Comparison of ENCODE assay signal across 9 cellular contexts in the genomic region with DNA sequence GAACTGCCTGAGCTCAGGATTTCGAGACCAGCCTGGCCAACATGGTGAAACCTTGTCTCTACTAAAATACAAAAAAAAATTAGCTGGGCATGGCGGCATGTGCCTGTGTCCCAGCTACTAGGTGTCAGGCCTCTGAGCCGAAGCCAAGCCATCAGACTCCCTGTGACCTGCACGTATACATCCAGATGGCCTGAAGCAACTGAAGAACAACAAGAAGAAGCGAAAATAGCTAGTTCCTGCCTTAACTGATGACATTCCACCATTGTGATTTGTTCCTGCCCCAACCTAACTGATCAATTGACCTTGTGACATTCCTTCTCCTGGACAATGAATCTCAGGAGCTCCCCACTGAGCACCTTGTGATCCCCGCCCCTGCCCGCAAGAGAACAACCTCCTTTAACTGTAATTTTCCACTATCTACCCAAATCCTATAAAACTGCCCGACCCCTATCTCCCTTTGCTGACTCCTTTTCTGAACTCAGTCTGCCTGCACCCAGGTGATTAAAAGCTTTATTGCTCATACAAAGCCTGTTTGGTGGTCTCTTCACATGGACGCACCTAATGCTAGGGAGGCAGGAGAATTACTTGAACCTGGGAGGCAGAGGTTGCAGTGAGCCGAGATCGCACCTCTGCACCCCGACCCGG. TPM values are rescaled to one million over a fixed set of nuclear protein-coding genes. Genes with fewer than 3 reads are reported as not detected.
DNase-seq lines count a peak whose midpoint lies in the region; ATAC-seq and TF ChIP-seq lines count a peak whose summit lies in the region.
"Not testable (repeated sequence)": the region's sequence is repeated elsewhere in the genome, so short reads cannot be mapped to it uniquely, and the experiment has no call there.
"Had no signal": no experiment of that assay in that cellular context is flagged by ENCODE, and none has a peak within 500 bp of the region (broad histone marks: within the 10 kb centered on the region; RNA-seq: fewer than 3 reads in every experiment).

No MANE protein-coding gene starts in this region.

- peaks cover 0 to 57% (median 26%) of the 10 kb centered on the region in 11 experiments; a peak in 12 of 22 replicates for H4K20me1 ChIP-seq in BLaER1 treated with 17β-estradiol and CSF1 and Interleukin-3, amounts not matched to agents 10 nM and 100 nM
- not testable (repeated sequence) for H4K20me1 ChIP-seq in HCT116 (ENCODE audit: insufficient read depth); PC-9 (ENCODE audit: insufficient read depth)

- TF ChIP-seq CTCF in HCT116 (IDR thresholded peaks at IDR 0.05 in 2 of 3, conservative IDR thresholded peaks at IDR 0.05 in 1 of 3; ENCODE audit: borderline replicate concordance in 1 of 3, insufficient read depth in 1 of 3, low read depth in 2 of 3, low read length in 2 of 3); PC-9 (conservative IDR thresholded peaks at IDR 0.05); endodermal cell (conservative IDR thresholded peaks at IDR 0.05); neural crest cell (conservative IDR thresholded peaks at IDR 0.05): not testable (repeated sequence)

- H3K4me2 ChIP-seq in BLaER1 treated with 17β-estradiol and CSF1 and Interleukin-3, amounts not matched to agents 10 nM and 100 nM: peak overlapping the region; percentile 73 to 93 (median 78); a peak in 21 of 22 replicates
- not testable (repeated sequence) for H3K4me2 ChIP-seq in HCT116 (ENCODE audit: low read length); PC-9

- intact Hi-C loops in HCT116 (cut with micrococcal nuclease): loop anchor here (10.0 kb wide), 3 partner anchors 93 to 333 kb away; a partner anchor contains a TSS
- intact Hi-C loops in PC-9 (cut with micrococcal nuclease; ENCODE audit: unreplicated experiment): not testable (repeated sequence)

- peak overlapping the region; percentile 70 to 100 (median 86); a peak in 16 of 20 replicates for H3K4me3 ChIP-seq in BLaER1 treated with 17β-estradiol and CSF1 and Interleukin-3, amounts not matched to agents 10 nM and 100 nM
- H3K4me3 ChIP-seq in HCT116 (replicated peaks in 1 of 2; ENCODE audit: low read depth in 1 of 2, low read length in 2 of 2): not testable (repeated sequence)
- H3K4me3 ChIP-seq in PC-9 (peak overlapping the region; percentile 78; the same call in 1 of the 2 replicates), endodermal cell (ENCODE audit: low read length) (peak overlapping the region; percentile 99)

- peaks cover 28% of the 10 kb centered on the region for H3K9me3 Mint-ChIP-seq in activated CD8-positive, alpha-beta T cell treated with anti-CD3 and anti-CD28 coated beads, Interleukin-2, amount 10 ng/mL, durations not matched to agents 7 days and 5 days (ENCODE audit: insufficient read depth)
- peaks cover 16% of the 10 kb centered on the region for H3K9me3 Mint-ChIP-seq in activated naive CD8-positive, alpha-beta T cell treated with anti-CD3 and anti-CD28 coated beads, Interleukin-2, amount 10 ng/mL, durations not matched to agents 7 days and 5 days
- H3K9me3 Mint-ChIP-seq in endodermal cell (peaks cover 52% of the 10 kb centered on the region), neural crest cell (peaks cover 22% of the 10 kb centered on the region)
- H3K9me3 Mint-ChIP-seq in immature natural killer cell: not testable (repeated sequence)

- 45 to 70% methylated on average over 8 to 10 of the region's 13 CpGs for WGBS in endodermal cell (ENCODE audit: insufficient coverage in 1 of 2, insufficient read length in 1 of 2), 2 experiments

- peaks cover 53 to 66% (median 64%) of the 10 kb centered on the region in 11 experiments for H3K9me3 ChIP-seq in BLaER1 treated with 17β-estradiol and CSF1 and Interleukin-3, amounts not matched to agents 10 nM and 100 nM (replicated peaks in 1 of 11)
- H3K9me3 ChIP-seq in HCT116 (ENCODE audit: control insufficient read depth in 1 of 2, insufficient read depth in 1 of 2, low read depth in 1 of 2, low read length in 2 of 2) (peaks cover 12 to 16% of the 10 kb centered on the region in 2 experiments; a peak in 3 of 4 replicates), PC-9 (ENCODE audit: insufficient read depth, low read depth) (peaks cover 61% of the 10 kb centered on the region), endodermal cell (ENCODE audit: control insufficient read depth, low read length) (peaks cover 44% of the 10 kb centered on the region)

- CTCF ChIA-PET in HCT116 (lab: Charles Lee); PC-9 (lab: Charles Lee): not testable (repeated sequence)
- CTCF ChIA-PET in activated CD8-positive, alpha-beta T cell treated with anti-CD3 and anti-CD28 coated beads, Interleukin-2, amount 10 ng/mL, durations not matched to agents 7 days and 5 days (lab: Charles Lee): interaction anchor here (1.1 kb wide), 1 partner anchor 44 kb away, joined by 4 read pairs; no protein-coding TSS in a partner anchor

- H3K79me2 ChIP-seq in HCT116 (ENCODE audit: insufficient read depth, low read length) (peaks cover 72% of the 10 kb centered on the region), PC-9 (ENCODE audit: low read depth) (peaks cover 75% of the 10 kb centered on the region)

- TF ChIP-seq POLR2A in HCT116 (IDR thresholded peaks at IDR 0.05; ENCODE audit: borderline replicate concordance, extremely low read depth, insufficient read depth, insufficient read length): not testable (repeated sequence)

- not testable (repeated sequence) for TF ChIP-seq RAD21 in HCT116 (IDR thresholded peaks at IDR 0.05; ENCODE audit: low read depth)

- TSS peak; percentile 19 for BruUV-seq in HCT116 (replicated peaks; lab: Mats Ljungman, UMichigan)
- BruUV-seq in PC-9 (replicated peaks; lab: Mats Ljungman, UMichigan): not testable (repeated sequence)

- H3K27me3 Mint-ChIP-seq in activated CD8-positive, alpha-beta T cell treated with anti-CD3 and anti-CD28 coated beads, Interleukin-2, amount 10 ng/mL, durations not matched to agents 7 days and 5 days (ENCODE audit: low read depth); activated naive CD8-positive, alpha-beta T cell treated with anti-CD3 and anti-CD28 coated beads, Interleukin-2, amount 10 ng/mL, durations not matched to agents 7 days and 5 days; endodermal cell (ENCODE audit: insufficient read depth); neural crest cell (ENCODE audit: low read depth): not testable (repeated sequence)
- peaks cover 5 to 17% (median 12%) of the 10 kb centered on the region in 3 donors for H3K27me3 Mint-ChIP-seq in immature natural killer cell (ENCODE audit: low read depth in 3 of 3)

- RAD21 ChIA-PET in HCT116 (lab: Charles Lee; ENCODE audit: low non-redundant PET in 1 of 2, low total read pairs in 2 of 2, uncharacterized antibody in 2 of 2, unreplicated experiment in 2 of 2): not testable (repeated sequence)

- H3K27me3 ChIP-seq in BLaER1 treated with 17β-estradiol and CSF1 and Interleukin-3, amounts not matched to agents 10 nM and 100 nM; HCT116 (ENCODE audit: insufficient read depth, low read length); PC-9 (ENCODE audit: insufficient read depth, low read depth); endodermal cell (ENCODE audit: control insufficient read depth, insufficient read depth, low read length, poor library complexity, severe bottlenecking): not testable (repeated sequence)

- H3K4me3 Mint-ChIP-seq in activated CD8-positive, alpha-beta T cell treated with anti-CD3 and anti-CD28 coated beads, Interleukin-2, amount 10 ng/mL, durations not matched to agents 7 days and 5 days: peak overlapping the region; percentile 60
- H3K4me3 Mint-ChIP-seq in activated naive CD8-positive, alpha-beta T cell treated with anti-CD3 and anti-CD28 coated beads, Interleukin-2, amount 10 ng/mL, durations not matched to agents 7 days and 5 days: peak overlapping the region; percentile 65
- H3K4me3 Mint-ChIP-seq in endodermal cell (peak overlapping the region; percentile 96), immature natural killer cell (peak overlapping the region; percentile 68 to 81 (median 72)), neural crest cell (peak overlapping the region; percentile 91)

- POLR2A ChIA-PET in HCT116 (lab: Charles Lee): interaction anchor here (0.6 kb wide), 1 partner anchor 516 kb away, joined by 3 read pairs; no protein-coding TSS in a partner anchor
- POLR2A ChIA-PET in PC-9 (lab: Charles Lee; ENCODE audit: unreplicated experiment): not testable (repeated sequence)
- POLR2A ChIA-PET in activated CD8-positive, alpha-beta T cell treated with anti-CD3 and anti-CD28 coated beads, Interleukin-2, amount 10 ng/mL, durations not matched to agents 7 days and 5 days (lab: Charles Lee): interaction anchor here (0.6 to 1.4 kb wide), 2 partner anchors 20 to 147 kb away, joined by 3 to 4 read pairs; a partner anchor contains a TSS
- POLR2A ChIA-PET in activated naive CD8-positive, alpha-beta T cell treated with anti-CD3 and anti-CD28 coated beads, Interleukin-2, amount 10 ng/mL, durations not matched to agents 7 days and 5 days (lab: Charles Lee): interaction anchor here (0.6 kb wide), 1 partner anchor 272 kb away, joined by 7 read pairs; no protein-coding TSS in a partner anchor

- peaks cover 29% of the 10 kb centered on the region for H3K4me1 Mint-ChIP-seq in activated CD8-positive, alpha-beta T cell treated with anti-CD3 and anti-CD28 coated beads, Interleukin-2, amount 10 ng/mL, durations not matched to agents 7 days and 5 days (ENCODE audit: low read depth)
- peaks cover 21% of the 10 kb centered on the region for H3K4me1 Mint-ChIP-seq in activated naive CD8-positive, alpha-beta T cell treated with anti-CD3 and anti-CD28 coated beads, Interleukin-2, amount 10 ng/mL, durations not matched to agents 7 days and 5 days
- H3K4me1 Mint-ChIP-seq in endodermal cell: not testable (repeated sequence)
- H3K4me1 Mint-ChIP-seq in immature natural killer cell: peaks cover 59 to 63% of the 10 kb centered on the region in 2 donors
- peaks cover 15% of the 10 kb centered on the region for H3K4me1 Mint-ChIP-seq in neural crest cell

- H3K9ac ChIP-seq in BLaER1 treated with 17β-estradiol and CSF1 and Interleukin-3, amounts not matched to agents 10 nM and 100 nM; HCT116 (ENCODE audit: low read length): not testable (repeated sequence)
- peak overlapping the region; percentile 97 for H3K9ac ChIP-seq in endodermal cell (ENCODE audit: extremely low read depth, low read length, poor library complexity, severe bottlenecking)

- peaks cover 58% of the 10 kb centered on the region for H3K36me3 Mint-ChIP-seq in activated CD8-positive, alpha-beta T cell treated with anti-CD3 and anti-CD28 coated beads, Interleukin-2, amount 10 ng/mL, durations not matched to agents 7 days and 5 days (ENCODE audit: low read depth)
- H3K36me3 Mint-ChIP-seq in activated naive CD8-positive, alpha-beta T cell treated with anti-CD3 and anti-CD28 coated beads, Interleukin-2, amount 10 ng/mL, durations not matched to agents 7 days and 5 days: peaks cover 50% of the 10 kb centered on the region
- H3K36me3 Mint-ChIP-seq in endodermal cell (ENCODE audit: low read depth): peaks cover 53% of the 10 kb centered on the region
- not testable (repeated sequence) for H3K36me3 Mint-ChIP-seq in immature natural killer cell
- peaks cover 48% of the 10 kb centered on the region for H3K36me3 Mint-ChIP-seq in neural crest cell (ENCODE audit: low read depth)

- H3K36me3 ChIP-seq in BLaER1 treated with 17β-estradiol and CSF1 and Interleukin-3, amounts not matched to agents 10 nM and 100 nM: peaks cover 56 to 61% (median 60%) of the 10 kb centered on the region in 11 experiments
- H3K36me3 ChIP-seq in HCT116 (ENCODE audit: control insufficient read depth in 1 of 2, insufficient read depth in 2 of 2, low read length in 2 of 2) (peaks cover 3 to 39% of the 10 kb centered on the region in 2 experiments; a peak in 2 of 4 replicates), PC-9 (ENCODE audit: low read depth) (peaks cover 60% of the 10 kb centered on the region), endodermal cell (ENCODE audit: control insufficient read depth, insufficient read depth, low read length) (peaks cover 47% of the 10 kb centered on the region)

- DNase-seq in HCT116 (ENCODE audit: low read depth, low spot score); PC-9; activated CD8-positive, alpha-beta T cell treated with anti-CD3 and anti-CD28 coated beads, Interleukin-2, amount 10 ng/mL, durations not matched to agents 7 days and 5 days; activated naive CD8-positive, alpha-beta T cell treated with anti-CD3 and anti-CD28 coated beads, Interleukin-2, amount 10 ng/mL, durations not matched to agents 7 days and 5 days; immature natural killer cell; neural crest cell (ENCODE audit: low read depth, low spot score): not testable (repeated sequence)
- DNase-seq in endodermal cell: peak; percentile 69

- H3F3A ChIP-seq in PC-9 (ENCODE audit: insufficient read depth, low read depth): peaks cover 24% of the 10 kb centered on the region

- peak overlapping the region; percentile 64 for H3K27ac Mint-ChIP-seq in activated CD8-positive, alpha-beta T cell treated with anti-CD3 and anti-CD28 coated beads, Interleukin-2, amount 10 ng/mL, durations not matched to agents 7 days and 5 days
- H3K27ac Mint-ChIP-seq in activated naive CD8-positive, alpha-beta T cell treated with anti-CD3 and anti-CD28 coated beads, Interleukin-2, amount 10 ng/mL, durations not matched to agents 7 days and 5 days: peak overlapping the region; percentile 39
- peak overlapping the region; percentile 84 for H3K27ac Mint-ChIP-seq in endodermal cell
- peak overlapping the region; percentile 59 to 89 (median 73) for H3K27ac Mint-ChIP-seq in immature natural killer cell
- H3K27ac Mint-ChIP-seq in neural crest cell (ENCODE audit: unreplicated experiment): not testable (repeated sequence)

- H3K4me1 ChIP-seq in BLaER1 treated with 17β-estradiol and CSF1 and Interleukin-3, amounts not matched to agents 10 nM and 100 nM: peaks cover 7 to 29% (median 17%) of the 10 kb centered on the region in 10 experiments
- H3K4me1 ChIP-seq in HCT116 (ENCODE audit: control insufficient read depth in 1 of 2, insufficient read depth in 2 of 2, low read length in 2 of 2); PC-9 (replicated peaks; ENCODE audit: insufficient read depth); endodermal cell (ENCODE audit: control insufficient read depth, insufficient read depth, low read length): not testable (repeated sequence)

- H3K27ac ChIP-seq in BLaER1 treated with 17β-estradiol and CSF1 and Interleukin-3, amounts not matched to agents 10 nM and 100 nM; HCT116 (ENCODE audit: low read depth, low read length); PC-9; endodermal cell (ENCODE audit: low read depth, low read length): not testable (repeated sequence)

- H3K9me2 ChIP-seq in HCT116 (ENCODE audit: insufficient read depth); PC-9 (ENCODE audit: insufficient read depth): not testable (repeated sequence)

- not testable (repeated sequence) for ATAC-seq in HCT116; activated CD8-positive, alpha-beta T cell treated with anti-CD3 and anti-CD28 coated beads, Interleukin-2, amount 10 ng/mL, durations not matched to agents 7 days and 5 days; activated naive CD8-positive, alpha-beta T cell treated with anti-CD3 and anti-CD28 coated beads, Interleukin-2, amount 10 ng/mL, durations not matched to agents 7 days and 5 days (ENCODE audit: low read depth)

- H2AFZ ChIP-seq in HCT116 (ENCODE audit: low read depth, low read length, poor library complexity, severe bottlenecking); PC-9: not testable (repeated sequence)

RNA-seq across cellular contexts. Expression of a gene that starts 2.1 kb away (rescaled TPM):
- 80.9 TPM for total RNA-seq in HCT116 (2021; ENCODE audit: unreplicated experiment)
- 24.9 and 25.6 TPM in 2 replicates for polyA plus RNA-seq in HCT116 (2012)
- total RNA-seq in PC-9 (2021): 36.6 and 51.3 TPM in 2 replicates
- total RNA-seq in activated CD8-positive, alpha-beta T cell treated with anti-CD3 and anti-CD28 coated beads, Interleukin-2, amount 10 ng/mL, durations not matched to agents 7 days and 5 days: 10 to 100 TPM; 51.3 to 55.2 TPM
- total RNA-seq in activated naive CD8-positive, alpha-beta T cell treated with anti-CD3 and anti-CD28 coated beads, Interleukin-2, amount 10 ng/mL, durations not matched to agents 7 days and 5 days: 10 to 100 TPM; 56.8 to 58.3 TPM
- total RNA-seq in endodermal cell: 100 to 1,000 TPM; 100 to 168 TPM
- polyA plus RNA-seq in endodermal cell (2013, experiment 1 of 2): 46.3 TPM
- polyA plus RNA-seq in endodermal cell (2013, experiment 2 of 2): 47.2 TPM
- polyA plus RNA-seq in immature natural killer cell: 1 to 10 TPM; 2.2 to 7.3 (median 5.4) TPM
- 71.1 and 78.7 TPM in 2 replicates for total RNA-seq in neural crest cell

RNA-seq across cellular contexts. Expression of a gene that starts 38.8 kb away (rescaled TPM):
- 31.3 TPM for total RNA-seq in HCT116 (2021; ENCODE audit: unreplicated experiment)
- polyA plus RNA-seq in HCT116 (2012): 19.5 and 20.2 TPM in 2 replicates
- total RNA-seq in PC-9 (2021): 28.9 and 31.2 TPM in 2 replicates
- total RNA-seq in activated CD8-positive, alpha-beta T cell treated with anti-CD3 and anti-CD28 coated beads, Interleukin-2, amount 10 ng/mL, durations not matched to agents 7 days and 5 days: 10 to 100 TPM; 21.1 to 23.2 TPM
- 10 to 100 TPM; 34.0 to 39.5 TPM for total RNA-seq in activated naive CD8-positive, alpha-beta T cell treated with anti-CD3 and anti-CD28 coated beads, Interleukin-2, amount 10 ng/mL, durations not matched to agents 7 days and 5 days
- 10 to 100 TPM; 51.0 to 57.2 TPM for total RNA-seq in endodermal cell
- polyA plus RNA-seq in endodermal cell (2013, experiment 1 of 2): 47.1 TPM
- 40.5 TPM for polyA plus RNA-seq in endodermal cell (2013, experiment 2 of 2)
- 10 to 100 TPM in 1 of 3 donors, 1 to 10 TPM in 2; 7.2 to 14.7 (median 9.9) TPM for polyA plus RNA-seq in immature natural killer cell
- 57.7 and 63.9 TPM in 2 replicates for total RNA-seq in neural crest cell

RNA-seq across cellular contexts. Expression of a gene that starts 43.8 kb away (rescaled TPM):
- total RNA-seq in HCT116 (2021; ENCODE audit: unreplicated experiment) (1.7 TPM), PC-9 (2021) (16.1 and 24.0 TPM in 2 replicates), endodermal cell (10 to 100 TPM; 26.0 to 30.0 TPM), neural crest cell (24.5 and 26.7 TPM in 2 replicates)
- polyA plus RNA-seq in HCT116 (2012): 0.96 and 1.2 TPM in 2 replicates
- total RNA-seq in activated CD8-positive, alpha-beta T cell treated with anti-CD3 and anti-CD28 coated beads, Interleukin-2, amount 10 ng/mL, durations not matched to agents 7 days and 5 days: 10 to 100 TPM; 14.6 to 15.8 TPM
- 10 to 100 TPM; 19.1 to 19.8 TPM for total RNA-seq in activated naive CD8-positive, alpha-beta T cell treated with anti-CD3 and anti-CD28 coated beads, Interleukin-2, amount 10 ng/mL, durations not matched to agents 7 days and 5 days
- polyA plus RNA-seq in endodermal cell (2013, experiment 1 of 2): 11.7 TPM
- 11.6 TPM for polyA plus RNA-seq in endodermal cell (2013, experiment 2 of 2)
- 10 to 100 TPM in 2 of 3 donors, 1 to 10 TPM in 1; 9.2 to 27.5 (median 23.7) TPM for polyA plus RNA-seq in immature natural killer cell
- total RNA-seq: A172 had no signal
